ENCODE assay signal across 8 cellular contexts in the genomic region with DNA sequence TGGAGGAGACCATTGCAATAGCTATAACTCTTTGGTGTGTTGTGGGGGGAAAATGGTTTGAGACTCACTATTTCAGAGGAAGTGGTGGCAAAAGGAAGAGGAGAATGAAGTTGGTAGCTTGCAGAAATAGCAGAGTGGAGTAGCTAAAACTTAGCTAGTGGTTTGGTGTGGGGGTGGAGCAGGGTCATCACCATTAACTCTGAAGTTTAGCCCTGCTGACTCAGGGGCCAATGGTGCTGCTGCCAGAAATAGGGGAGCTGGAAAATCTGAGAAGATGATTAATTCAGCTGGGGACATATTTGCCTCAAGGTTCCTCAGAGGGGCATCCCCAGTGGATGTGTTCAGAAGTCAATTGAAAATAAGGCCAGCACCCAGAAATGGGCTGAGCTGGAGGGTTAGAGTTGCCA.
A peak's percentile ranks its signal among the peaks of the same experiment; 100 is the strongest.
DNase-seq lines count a peak whose midpoint lies in the region; ATAC-seq and TF ChIP-seq lines count a peak whose summit lies in the region.

No MANE protein-coding gene starts in this region.

- no peaks in the 10 kb centered on the region for H3K9me3 Mint-ChIP-seq in activated CD8-positive, alpha-beta memory T cell treated with anti-CD3 and anti-CD28 coated beads, Interleukin-2, amount 10 ng/mL, durations not matched to agents 7 days and 5 days (ENCODE audit: low read depth)

- H3K4me3 ChIP-seq in AG04450 (ENCODE audit: low read depth, low read length) (no peak overlapping the region), Loucy (ENCODE audit: low read length, poor library complexity, severe bottlenecking) (peak overlapping the region; percentile 57), left lung (no peak overlapping the region)

- no peak for DNase-seq in AG04450 (ENCODE audit: low read depth, low spot score)
- DNase-seq in activated CD8-positive, alpha-beta memory T cell treated with anti-CD3 and anti-CD28 coated beads, Interleukin-2, amount 10 ng/mL, durations not matched to agents 7 days and 5 days = peak; percentile 85
- DNase-seq in left lung = no peak
- no peak for DNase-seq in T-helper 9 cell
- no peak for DNase-seq in H4 (ENCODE audit: low spot score)

- H3K4me2 ChIP-seq in Loucy (ENCODE audit: low read depth, low read length, poor library complexity, severe bottlenecking) = peak overlapping the region; percentile 77

- H3K4me3 Mint-ChIP-seq in activated CD8-positive, alpha-beta memory T cell treated with anti-CD3 and anti-CD28 coated beads, Interleukin-2, amount 10 ng/mL, durations not matched to agents 7 days and 5 days = peak overlapping the region; percentile 60

- H3K27ac ChIP-seq in AG04450 (ENCODE audit: low read depth, low read length) (peak overlapping the region; percentile 71), left lung (peak overlapping the region; percentile 59 to 75)

- H3K9me3 ChIP-seq in AG04450 (ENCODE audit: control insufficient read depth, insufficient read depth, low read length) (no peaks in the 10 kb centered on the region), Loucy (ENCODE audit: insufficient read depth, low read depth, low read length) (no peaks in the 10 kb centered on the region), left lung (no peaks in the 10 kb centered on the region)

- intact Hi-C loops in left lung (cut with DNase I) = no loop called here

- H3K79me2 ChIP-seq in Loucy (ENCODE audit: insufficient read depth, low read length) = peaks cover 98% of the 10 kb centered on the region

- H3K9me2 ChIP-seq in Loucy (replicated peaks; ENCODE audit: low read depth, low read length) = no peaks in the 10 kb centered on the region

- H3K27me3 Mint-ChIP-seq in activated CD8-positive, alpha-beta memory T cell treated with anti-CD3 and anti-CD28 coated beads, Interleukin-2, amount 10 ng/mL, durations not matched to agents 7 days and 5 days = no peaks in the 10 kb centered on the region

- TF ChIP-seq CTCF in AG04450 (IDR thresholded peaks at IDR 0.05; ENCODE audit: low read depth, low read length) (no peak), Loucy (conservative IDR thresholded peaks at IDR 0.05; ENCODE audit: low read length) (no peak), left lung (IDR thresholded peaks at IDR 0.05) (no peak)

- peak overlapping the region; percentile 95 for H3K27ac Mint-ChIP-seq in activated CD8-positive, alpha-beta memory T cell treated with anti-CD3 and anti-CD28 coated beads, Interleukin-2, amount 10 ng/mL, durations not matched to agents 7 days and 5 days

- no peak overlapping the region for H2AFZ ChIP-seq in Loucy (ENCODE audit: low read length)

- H3K9ac ChIP-seq in Loucy (ENCODE audit: low read depth, low read length, poor library complexity, severe bottlenecking) = peak overlapping the region; percentile 21

- H3F3A ChIP-seq in Loucy (ENCODE audit: low read depth) = peaks cover 20% of the 10 kb centered on the region

- H3K36me3 Mint-ChIP-seq in activated CD8-positive, alpha-beta memory T cell treated with anti-CD3 and anti-CD28 coated beads, Interleukin-2, amount 10 ng/mL, durations not matched to agents 7 days and 5 days = peaks cover 21% of the 10 kb centered on the region

- POLR2A ChIA-PET in AG04450 (lab: Yijun Ruan, JAX) = interaction anchor here (0.8 kb wide), 1 partner anchor 48 kb away, joined by 3 read pairs; no protein-coding TSS in a partner anchor

- peak; percentile 61 for ATAC-seq in activated CD8-positive, alpha-beta memory T cell treated with anti-CD3 and anti-CD28 coated beads, Interleukin-2, amount 10 ng/mL, durations not matched to agents 7 days and 5 days
- ATAC-seq in left lung (peak; percentile 53), GM21619 (IDR thresholded peaks at IDR 0.05; ENCODE audit: unreplicated experiment) (no peak), GM19023 (IDR thresholded peaks at IDR 0.05; ENCODE audit: unreplicated experiment) (no peak)

- H3K4me1 Mint-ChIP-seq in activated CD8-positive, alpha-beta memory T cell treated with anti-CD3 and anti-CD28 coated beads, Interleukin-2, amount 10 ng/mL, durations not matched to agents 7 days and 5 days = peaks cover 78% of the 10 kb centered on the region

- H3K36me3 ChIP-seq in Loucy (ENCODE audit: insufficient read depth, low read length) (peaks cover 81% of the 10 kb centered on the region; the same call in 1 of the 2 replicates), left lung (no peaks in the 10 kb centered on the region)

- H4K20me1 ChIP-seq in Loucy (ENCODE audit: insufficient read depth, low read length, poor library complexity, severe bottlenecking) = peaks cover 98% of the 10 kb centered on the region

- CTCF ChIA-PET in AG04450 (lab: Charles Lee) = no interaction called here
- CTCF ChIA-PET in activated CD8-positive, alpha-beta memory T cell treated with anti-CD3 and anti-CD28 coated beads, Interleukin-2, amount 10 ng/mL, durations not matched to agents 7 days and 5 days (lab: Charles Lee) = interaction anchor here (0.8 to 4.5 kb wide), 19 partner anchors 9 to 239 kb away, joined by 3 to 30 read pairs (median 4); no protein-coding TSS in a partner anchor

- H3K4me1 ChIP-seq in Loucy (ENCODE audit: insufficient read depth, low read length, poor library complexity, severe bottlenecking) (peaks cover 80% of the 10 kb centered on the region), left lung (peaks cover 14 to 44% of the 10 kb centered on the region in 2 donors)

- H3K27me3 ChIP-seq in AG04450 (ENCODE audit: control insufficient read depth, insufficient read depth, low read length) (no peaks in the 10 kb centered on the region), Loucy (ENCODE audit: insufficient read depth, low read length, poor library complexity, severe bottlenecking) (no peaks in the 10 kb centered on the region), left lung (no peaks in the 10 kb centered on the region)

Comparison
In these comparisons a context has a peak if more than half of its experiments do, and no peak if none do; other contexts are left out.
1. ATAC-seq: peak in activated CD8-positive, alpha-beta memory T cell treated with anti-CD3 and anti-CD28 coated beads, Interleukin-2, amount 10 ng/mL, durations not matched to agents 7 days and 5 days (single experiment) and left lung (single experiment); none in GM21619 (single experiment) and GM19023 (single experiment).